8 cellular contexts compared by ENCODE assay signal in the genomic region with DNA sequence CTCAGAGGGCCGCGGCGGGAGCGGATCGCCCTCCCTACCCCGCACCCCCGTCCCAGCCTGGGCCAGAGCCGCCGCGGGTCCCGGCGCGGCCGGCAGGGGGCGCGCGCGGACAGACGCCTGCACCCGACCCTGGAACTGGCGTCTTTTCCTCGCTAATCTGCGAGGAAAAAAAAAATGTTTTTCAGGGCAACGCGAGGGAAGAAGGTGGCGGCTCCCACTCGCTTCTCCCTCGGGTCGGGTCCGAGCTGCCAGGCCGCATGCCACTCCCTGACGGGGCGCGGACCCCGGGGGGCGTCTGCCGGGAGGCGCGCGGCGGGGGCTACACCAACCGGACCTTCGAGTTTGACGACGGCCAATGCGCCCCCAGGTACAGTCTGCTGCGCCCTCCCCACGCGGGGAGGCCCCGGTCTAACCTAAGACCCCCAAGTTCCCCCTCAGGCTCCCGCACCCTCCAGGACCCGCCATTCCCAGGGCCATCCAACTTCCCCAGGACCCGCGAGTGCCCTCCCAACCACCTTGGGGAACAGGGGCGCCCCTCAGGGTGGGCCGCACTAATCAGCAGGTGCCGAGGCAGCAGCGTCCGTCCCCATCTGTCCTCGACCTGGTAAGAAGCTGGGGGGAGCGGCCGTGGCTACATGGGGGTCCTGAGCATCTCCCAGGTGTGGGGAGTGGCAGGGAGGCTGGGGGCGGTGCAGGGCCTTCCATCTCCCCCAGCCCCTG. TPM values are rescaled to one million over a fixed set of nuclear protein-coding genes. Genes with fewer than 3 reads are reported as not detected.
DNase-seq lines count a peak whose midpoint lies in the region; ATAC-seq, FAIRE-seq and TF ChIP-seq lines count a peak whose summit lies in the region.

A gene (plus strand): TSS at position 184 of the 720 bp plus-strand sequence. CDS start 74 bp downstream, at position 258.

- no peak within 1 kb of the TSS for H3K4me3 Mint-ChIP-seq in astrocyte (ENCODE audit: unreplicated experiment)

- H3K9me3 Mint-ChIP-seq in astrocyte (ENCODE audit: unreplicated experiment): no peaks in the 10 kb centered on the region

- H3K36me3 Mint-ChIP-seq in astrocyte (ENCODE audit: low read depth, unreplicated experiment): no peaks in the 10 kb centered on the region

- ATAC-seq in HG02884 (IDR thresholded peaks at IDR 0.05; ENCODE audit: unreplicated experiment): no peak

- H3K27ac ChIP-seq in astrocyte (ENCODE audit: low read depth, low read length): no peak within 1 kb of the TSS

- peaks cover 1% of the 10 kb centered on the region for H3K4me1 Mint-ChIP-seq in astrocyte (ENCODE audit: low read depth, unreplicated experiment)

- no peak within 1 kb of the TSS for H3K27ac Mint-ChIP-seq in astrocyte (ENCODE audit: unreplicated experiment)

- H3K79me2 ChIP-seq in astrocyte (ENCODE audit: insufficient read depth, low read length): no peaks in the 10 kb centered on the region

- peaks cover 2% of the 10 kb centered on the region for H3K27me3 ChIP-seq in astrocyte (ENCODE audit: insufficient read depth, low read length)

- no peaks in the 10 kb centered on the region for H3K9me3 ChIP-seq in astrocyte (ENCODE audit: insufficient read depth, low read depth, low read length)
- H3K9me3 ChIP-seq in iPS-18c (ENCODE audit: control insufficient read depth, insufficient read depth, low read length): no peaks in the 10 kb centered on the region

- TF ChIP-seq CTCF in astrocyte (IDR thresholded peaks at IDR 0.05; ENCODE audit: insufficient read depth, low read depth, low read length): peak; percentile 53

- no peaks in the 10 kb centered on the region for H4K20me1 ChIP-seq in astrocyte (ENCODE audit: insufficient read depth, low read length)

- H3K4me2 ChIP-seq in astrocyte (ENCODE audit: low read length): peak within 1 kb of the TSS; percentile 79

- no peak for FAIRE-seq in astrocyte (lab: Jason Lieb, UNC)

- H3K4me3 ChIP-seq in astrocyte (ENCODE audit: insufficient read depth, low read depth, low read length) (no peak within 1 kb of the TSS), iPS-18c (ENCODE audit: insufficient read depth, low read depth, low read length) (peak within 1 kb of the TSS; percentile 36)

- H2AFZ ChIP-seq in astrocyte (ENCODE audit: low read depth, low read length): peak within 1 kb of the TSS; percentile 26

- DNase-seq in COR-L47 (lab: John Stamatoyannopoulos, UW) (peak; percentile 9), HPDE6-E6E7 (ENCODE audit: extremely low spot score) (peak; percentile 62), T-helper 1 cell (peak in 3 of 5 donors; percentile 4 to 44 (median 25)), astrocyte (ENCODE audit: low read depth) (no peak), NCI-H187 (lab: John Stamatoyannopoulos, UW) (no peak)
- peak; percentile 70 for DNase-seq in stimulated activated CD4-positive, alpha-beta T cell treated with anti-CD3 and anti-CD28 coated beads, Interleukin-15, amount 100 ng/mL, for 24 hours

- no peaks in the 10 kb centered on the region for H3K4me1 ChIP-seq in astrocyte (ENCODE audit: insufficient read depth, low read length)

- no peaks in the 10 kb centered on the region for H3K36me3 ChIP-seq in astrocyte (ENCODE audit: insufficient read depth, low read length)

- H3K27me3 Mint-ChIP-seq in astrocyte (ENCODE audit: low read depth, unreplicated experiment): peaks cover 22% of the 10 kb centered on the region

- no peak within 1 kb of the TSS for H3K9ac ChIP-seq in astrocyte (ENCODE audit: low read length)

RNA-seq across cellular contexts. Expression of the gene that starts here (rescaled TPM):
- not detected in 2 replicates for total RNA-seq in astrocyte

Comparison
In these comparisons a context has a peak if more than half of its experiments do, and no peak if none do; other contexts are left out.
1. DNase-seq: peak in COR-L47 (single experiment), HPDE6-E6E7 (single experiment), T-helper 1 cell (3 of 5) and stimulated activated CD4-positive, alpha-beta T cell treated with anti-CD3 and anti-CD28 coated beads, Interleukin-15, amount 100 ng/mL, for 24 hours (single experiment); none in astrocyte (single experiment) and NCI-H187 (0 of 2).